Comparison of ENCODE assay signal across 27 cellular contexts in genomic region chr1:197985340-197985739, GRCh38.
DNase-seq lines count a peak whose midpoint lies in the region; ATAC-seq, FAIRE-seq and TF ChIP-seq lines count a peak whose summit lies in the region.
"Had no signal": no experiment of that assay in that cellular context is flagged by ENCODE, and none has a peak within 500 bp of the region (broad histone marks: within the 10 kb centered on the region; RNA-seq: fewer than 3 reads in every experiment).

No MANE protein-coding gene starts in this region.

- H3K18ac ChIP-seq in trophoblast cell (ENCODE audit: low read length), result no peak overlapping the region

- H3K27ac ChIP-seq in HepG2 (ENCODE audit: extremely low read length, insufficient read depth, low read length), result no peak overlapping the region
- no peak overlapping the region for H3K27ac ChIP-seq in right lobe of liver
- no peak overlapping the region for H3K27ac ChIP-seq in K562 (ENCODE audit: extremely low read depth, low read depth, low read length)
- no peak overlapping the region for H3K27ac ChIP-seq in hepatocyte
- H3K27ac ChIP-seq in trophoblast cell (ENCODE audit: low read depth, low read length), result no peak overlapping the region
- H3K27ac ChIP-seq: A549; BLaER1 treated with 17β-estradiol and CSF1 and Interleukin-3, amounts not matched to agents 10 nM and 100 nM; KMS-11 had no signal

- TF ChIP-seq RAD21 in HepG2 (CRISPR knock-in tag; IDR thresholded peaks at IDR 0.05) (no peak), K562 (CRISPR knock-in tag; conservative IDR thresholded peaks at IDR 0.05 in 1 of 2, IDR thresholded peaks at IDR 0.05 in 1 of 2) (no peak)

- no peak overlapping the region for H4K12ac ChIP-seq in trophoblast cell (ENCODE audit: low read depth, low read length)

- peaks cover 11% of the 10 kb centered on the region; the same call in 1 of the 2 replicates for H3K4me1 ChIP-seq in HepG2 (ENCODE audit: insufficient read depth, low read length)
- H3K4me1 ChIP-seq in right lobe of liver, result no peaks in the 10 kb centered on the region
- no peaks in the 10 kb centered on the region for H3K4me1 ChIP-seq in K562 (replicated peaks in 1 of 2; ENCODE audit: control insufficient read depth in 2 of 2, insufficient read depth in 2 of 2, low read length in 2 of 2)
- no peaks in the 10 kb centered on the region for H3K4me1 ChIP-seq in hepatocyte (ENCODE audit: insufficient read depth)
- H3K4me1 ChIP-seq in trophoblast cell (ENCODE audit: control insufficient read depth in 1 of 2, insufficient read depth in 2 of 2, low read length in 2 of 2), result no peaks in the 10 kb centered on the region
- H3K4me1 ChIP-seq: BLaER1 treated with 17β-estradiol and CSF1 and Interleukin-3, amounts not matched to agents 10 nM and 100 nM had no signal

- H3K9ac ChIP-seq in HepG2 (ENCODE audit: insufficient read depth, low read depth, low read length) (no peak overlapping the region), K562 (ENCODE audit: insufficient read depth in 1 of 2, low read depth in 2 of 2, low read length in 2 of 2) (no peak overlapping the region), trophoblast cell (ENCODE audit: low read length) (no peak overlapping the region)
- H3K9ac ChIP-seq: BLaER1 treated with 17β-estradiol and CSF1 and Interleukin-3, amounts not matched to agents 10 nM and 100 nM; KMS-11 had no signal

- no peaks in the 10 kb centered on the region for H3K9me3 ChIP-seq in HepG2 (ENCODE audit: low read length)
- H3K9me3 ChIP-seq in right lobe of liver, result no peaks in the 10 kb centered on the region
- H3K9me3 ChIP-seq in K562 (replicated peaks; ENCODE audit: control insufficient read depth, insufficient read depth, low read depth, low read length), result no peaks in the 10 kb centered on the region
- H3K9me3 ChIP-seq in hepatocyte (ENCODE audit: low read depth), result no peaks in the 10 kb centered on the region
- no peaks in the 10 kb centered on the region for H3K9me3 ChIP-seq in trophoblast cell (ENCODE audit: insufficient read depth, low read depth, low read length)
- H3K9me3 ChIP-seq: A549; BLaER1 treated with 17β-estradiol and CSF1 and Interleukin-3, amounts not matched to agents 10 nM and 100 nM had no signal

- H3K9me1 ChIP-seq in K562 (ENCODE audit: control insufficient read depth, insufficient read depth, low read length), result no peaks in the 10 kb centered on the region

- H3K4me3 ChIP-seq in HepG2 (replicated peaks in 1 of 3; ENCODE audit: insufficient read depth in 1 of 3, low read depth in 2 of 3, low read length in 3 of 3) (no peak overlapping the region), right lobe of liver (no peak overlapping the region), K562 (no peak overlapping the region), hepatocyte (no peak overlapping the region), trophoblast cell (ENCODE audit: low read depth, low read length) (no peak overlapping the region)
- H3K4me3 ChIP-seq: A549; BLaER1 treated with 17β-estradiol and CSF1 and Interleukin-3, amounts not matched to agents 10 nM and 100 nM had no signal

- no peak overlapping the region for H3K4me2 ChIP-seq in HepG2 (ENCODE audit: low read depth, low read length)
- H3K4me2 ChIP-seq in K562 (ENCODE audit: insufficient read depth, low read length), result no peak overlapping the region
- H3K4me2 ChIP-seq in hepatocyte, result no peak overlapping the region
- H3K4me2 ChIP-seq in trophoblast cell (ENCODE audit: low read length), result no peak overlapping the region
- H3K4me2 ChIP-seq: A549; BLaER1 treated with 17β-estradiol and CSF1 and Interleukin-3, amounts not matched to agents 10 nM and 100 nM; KMS-11 had no signal

- H3K36me3 ChIP-seq in HepG2 (replicated peaks in 1 of 2; ENCODE audit: control insufficient read depth in 1 of 2, insufficient read depth in 2 of 2, low read length in 2 of 2) (no peaks in the 10 kb centered on the region), right lobe of liver (no peaks in the 10 kb centered on the region), K562 (ENCODE audit: control insufficient read depth, insufficient read depth, low read length) (peaks cover 15% of the 10 kb centered on the region; the same call in 1 of the 3 replicates), hepatocyte (replicated peaks; ENCODE audit: insufficient read depth, low read depth) (no peaks in the 10 kb centered on the region), trophoblast cell (ENCODE audit: control insufficient read depth in 1 of 2, insufficient read depth in 2 of 2, low read length in 2 of 2) (no peaks in the 10 kb centered on the region)
- H3K36me3 ChIP-seq: BLaER1 treated with 17β-estradiol and CSF1 and Interleukin-3, amounts not matched to agents 10 nM and 100 nM had no signal

- 64% methylated on average over 5 of the region's 5 CpGs for WGBS in HepG2 (ENCODE audit: low lambda C conversion rate)
- 81% methylated on average over 5 of the region's 5 CpGs for WGBS in right lobe of liver (ENCODE audit: insufficient coverage, low coverage, low lambda C conversion rate, missing lambda C conversion rate)
- 53% methylated on average over 5 of the region's 5 CpGs for WGBS in K562 (ENCODE audit: insufficient coverage, low coverage, missing lambda C conversion rate)
- 91% methylated on average over 5 of the region's 5 CpGs for WGBS in hepatocyte (ENCODE audit: low lambda C conversion rate, missing lambda C conversion rate)
- no CpG with 5 or more reads among the region's 5 CpGs for WGBS in trophoblast cell (ENCODE audit: extremely low coverage, insufficient coverage, insufficient read length)

- CTCF ChIA-PET in HepG2 (lab: Yijun Ruan, JAX; ENCODE audit: low intra/inter-chr PET ratio, low total read pairs) (no interaction called here), K562 (lab: Yijun Ruan, JAX; ENCODE audit: low intra/inter-chr PET ratio) (no interaction called here)

- H3K14ac ChIP-seq in trophoblast cell (ENCODE audit: low read length), result no peak overlapping the region

- no peak overlapping the region for H3K23ac ChIP-seq in trophoblast cell (ENCODE audit: low read length)

- TF ChIP-seq POLR2A in HepG2 (IDR thresholded peaks at IDR 0.05; ENCODE audit: insufficient read depth in 1 of 2, low read depth in 2 of 2, low read length in 2 of 2), result no peak
- TF ChIP-seq POLR2A in right lobe of liver (IDR thresholded peaks at IDR 0.05), result no peak
- no peak for TF ChIP-seq POLR2A in K562 (conservative IDR thresholded peaks at IDR 0.05)

- DNase-seq in HepG2 (ENCODE audit: low spot score) (no peak), right lobe of liver (no peak), MV-4-11 (lab: John Stamatoyannopoulos, UW) (peak; percentile 39), K562 (ENCODE audit: extremely low read depth in 1 of 4, low spot score in 3 of 4) (no peak), hepatocyte (ENCODE audit: low spot score) (no peak), trophoblast cell (no peak)
- no peak for DNase-seq in stimulated activated CD8-positive, alpha-beta memory T cell treated with anti-CD3 and anti-CD28 coated beads, Interleukin-4, amount 100 ng/mL, for 48 hours
- DNase-seq: AML-193; CD4-positive, alpha-beta T cell; COR-L47; EL; GDM1; MM.1S; NCI-H1105 treated with DMSO at 0.1 percent for 48 hours; NCI-H146; NCI-H1930; NCI-H2107; NCI-H524; NCI-H748 treated with DMSO at 0.1 percent for 48 hours; T-helper 17 cell had no signal

- H3K9me2 ChIP-seq in hepatocyte (replicated peaks; ENCODE audit: insufficient read depth), result no peaks in the 10 kb centered on the region

- no peak overlapping the region for H2BK120ac ChIP-seq in trophoblast cell (ENCODE audit: insufficient read depth, low read length, poor library complexity)

- no peak overlapping the region for H3K4ac ChIP-seq in trophoblast cell (ENCODE audit: low read depth, low read length)

- POLR2A ChIA-PET in HepG2 (lab: Yijun Ruan, JAX), result no interaction called here
- POLR2A ChIA-PET in K562 (lab: Yijun Ruan, JAX), result no interaction called here

- H2AFZ ChIP-seq in HepG2 (ENCODE audit: low read length) (no peak overlapping the region), K562 (ENCODE audit: low read depth, low read length) (no peak overlapping the region), hepatocyte (no peak overlapping the region), trophoblast cell (ENCODE audit: insufficient read depth, low read length, poor library complexity) (no peak overlapping the region)

- H3K79me1 ChIP-seq in trophoblast cell (ENCODE audit: low read length), result no peaks in the 10 kb centered on the region

- no peak overlapping the region for H2BK5ac ChIP-seq in trophoblast cell (ENCODE audit: low read depth, low read length, poor library complexity)

- TF ChIP-seq CTCF in HepG2 (CRISPR knock-in tag; IDR thresholded peaks at IDR 0.05) (no peak), right lobe of liver (IDR thresholded peaks at IDR 0.05) (no peak), K562 (IDR thresholded peaks at IDR 0.05 in 2 of 3, conservative IDR thresholded peaks at IDR 0.05 in 1 of 3; ENCODE audit: insufficient read depth in 2 of 3, low read depth in 1 of 3, low read length in 3 of 3) (no peak), hepatocyte (IDR thresholded peaks at IDR 0.05; ENCODE audit: poor library complexity) (no peak)

- no peak overlapping the region for H4K91ac ChIP-seq in trophoblast cell (ENCODE audit: low read depth, low read length)

- H3K79me2 ChIP-seq in HepG2 (ENCODE audit: insufficient read depth, low read length) (no peaks in the 10 kb centered on the region), K562 (ENCODE audit: control insufficient read depth, insufficient read depth, low read length) (no peaks in the 10 kb centered on the region), hepatocyte (no peaks in the 10 kb centered on the region), trophoblast cell (ENCODE audit: control insufficient read depth, insufficient read depth, low read length, poor library complexity) (no peaks in the 10 kb centered on the region)

- intact Hi-C loops in HepG2 (cut with micrococcal nuclease; ENCODE audit: unreplicated experiment) (no loop called here), right lobe of liver (cut with DNase I) (no loop called here), K562 (cut with micrococcal nuclease) (no loop called here)

- no peaks in the 10 kb centered on the region for H4K20me1 ChIP-seq in HepG2 (ENCODE audit: insufficient read depth, low read length)
- H4K20me1 ChIP-seq in K562 (replicated peaks; ENCODE audit: control insufficient read depth, insufficient read depth, low read length), result no peaks in the 10 kb centered on the region
- H4K20me1 ChIP-seq in hepatocyte (ENCODE audit: insufficient read depth, poor library complexity, severe bottlenecking), result no peaks in the 10 kb centered on the region
- H4K20me1 ChIP-seq: BLaER1 treated with 17β-estradiol and CSF1 and Interleukin-3, amounts not matched to agents 10 nM and 100 nM had no signal

- no TSS peak for BruUV-seq in HepG2 (replicated peaks; lab: Mats Ljungman, UMichigan)
- no TSS peak for BruUV-seq in K562 (replicated peaks; lab: Mats Ljungman, UMichigan)

- ATAC-seq in HepG2 (no peak), right lobe of liver (no peak), K562 (peak; percentile 33), GM21619 (IDR thresholded peaks at IDR 0.05; ENCODE audit: unreplicated experiment) (no peak)
- ATAC-seq: A549, T-helper 17 cell had no signal

- no peak overlapping the region for H2AK5ac ChIP-seq in trophoblast cell (ENCODE audit: low read length)

- no peak overlapping the region for H4K8ac ChIP-seq in trophoblast cell (ENCODE audit: low read depth, low read length)

- H2BK12ac ChIP-seq in trophoblast cell (ENCODE audit: low read length), result no peak overlapping the region

- TF ChIP-seq EP300 in HepG2 (IDR thresholded peaks at IDR 0.05; ENCODE audit: low read depth in 2 of 2, low read length in 2 of 2) (no peak), HepG2 (CRISPR knock-in tag; IDR thresholded peaks at IDR 0.05; ENCODE audit: borderline replicate concordance) (no peak), K562 (IDR thresholded peaks at IDR 0.05; ENCODE audit: low read length) (no peak)

- FAIRE-seq in HepG2 (lab: Jason Lieb, UNC) (no peak), K562 (lab: Jason Lieb, UNC) (no peak)
- FAIRE-seq: A549, GM12891, HTR-8/SVneo, RCC 7860 had no signal

- no peaks in the 10 kb centered on the region for H3K27me3 ChIP-seq in HepG2 (ENCODE audit: control insufficient read depth in 1 of 2, insufficient read depth in 2 of 2, low read length in 2 of 2)
- no peaks in the 10 kb centered on the region for H3K27me3 ChIP-seq in right lobe of liver
- no peaks in the 10 kb centered on the region for H3K27me3 ChIP-seq in K562 (ENCODE audit: control insufficient read depth in 2 of 2, insufficient read depth in 2 of 2, low read length in 2 of 2)
- H3K27me3 ChIP-seq in hepatocyte, result no peaks in the 10 kb centered on the region
- no peaks in the 10 kb centered on the region for H3K27me3 ChIP-seq in trophoblast cell (ENCODE audit: insufficient read depth, low read length)
- H3K27me3 ChIP-seq: BLaER1 treated with 17β-estradiol and CSF1 and Interleukin-3, amounts not matched to agents 10 nM and 100 nM had no signal

- in situ Hi-C loops in HepG2 (cut with HindIII; ENCODE audit: extremely low pct_ligation_motif_present, low pct_unique_long_range_greater_than_20kb), result no loop called here
- in situ Hi-C loops in K562 (cut with MboI), result no loop called here

Comparison
In these comparisons a context has a peak if more than half of its experiments do, and no peak if none do; other contexts are left out.
1. Of the 241 proteins assayed by ChIP-seq in both HepG2 and K562: peak only in HepG2: none; only in K562: CEBPG, CREM, GABPA, GABPB1, JUNB and JUND; in both: none; in neither: 230; mixed calls (peak in some experiments, not most) for 5.